In genomic region chr15:80682201-80682600, GRCh38 we compare ENCODE assay signal across 21 cellular contexts. TPM values are rescaled to one million over a fixed set of nuclear protein-coding genes. Genes with fewer than 3 reads are reported as not detected.
A peak's percentile ranks its signal among the peaks of the same experiment; 100 is the strongest.
DNase-seq lines count a peak whose midpoint lies in the region; ATAC-seq, FAIRE-seq and TF ChIP-seq lines count a peak whose summit lies in the region.
"Had no signal": no experiment of that assay in that cellular context is flagged by ENCODE, and none has a peak within 500 bp of the region (broad histone marks: within the 10 kb centered on the region; RNA-seq: fewer than 3 reads in every experiment).

No MANE protein-coding gene starts in this region.

- no peak overlapping the region for H3K9ac ChIP-seq in trophoblast cell (ENCODE audit: low read length)

- no peak overlapping the region for H4K8ac ChIP-seq in trophoblast cell (ENCODE audit: low read depth, low read length)

- no peak overlapping the region for H3K18ac ChIP-seq in trophoblast cell (ENCODE audit: low read length)

- H3K4ac ChIP-seq in trophoblast cell (ENCODE audit: low read depth, low read length) = no peak overlapping the region

- H3K27me3 ChIP-seq in trophoblast cell (ENCODE audit: insufficient read depth, low read length) = no peaks in the 10 kb centered on the region

- H3K23ac ChIP-seq in trophoblast cell (ENCODE audit: low read length) = no peak overlapping the region

- no CpG with 5 or more reads among the region's 4 CpGs for WGBS in trophoblast cell (ENCODE audit: extremely low coverage, insufficient coverage, insufficient read length)

- FAIRE-seq in colon (lab: Jason Lieb, UNC) = peak; percentile 83
- FAIRE-seq: GM12892, GM19239, H1, HepG2 had no signal

- no peak overlapping the region for H2BK5ac ChIP-seq in trophoblast cell (ENCODE audit: low read depth, low read length, poor library complexity)

- no peak overlapping the region for H3K4me3 ChIP-seq in mucosa of descending colon
- H3K4me3 ChIP-seq in trophoblast cell (ENCODE audit: low read depth, low read length) = no peak overlapping the region
- H3K4me3 ChIP-seq: A549 had no signal

- H2AK5ac ChIP-seq in trophoblast cell (ENCODE audit: low read length) = no peak overlapping the region

- no peak overlapping the region for H3K4me3 Mint-ChIP-seq in stimulated activated effector memory CD8-positive, alpha-beta T cell treated with anti-CD3 and anti-CD28 coated beads, Interleukin-12 subunit alpha, Interleukin-12 subunit beta, amount 100 ng/mL, for 72 hours
- H3K4me3 Mint-ChIP-seq: CD4-positive, alpha-beta T cell; H9; IgD-negative memory B cell had no signal

- H4K12ac ChIP-seq in trophoblast cell (ENCODE audit: low read depth, low read length) = no peak overlapping the region

- DNase-seq in mucosa of descending colon (peak in 1 of 3 donors; percentile 67), trophoblast cell (no peak), NCI-H2081 (lab: John Stamatoyannopoulos, UW) (no peak)
- no peak for DNase-seq in stimulated activated effector memory CD8-positive, alpha-beta T cell treated with anti-CD3 and anti-CD28 coated beads, Interleukin-12 subunit alpha, Interleukin-12 subunit beta, amount 100 ng/mL, for 72 hours (ENCODE audit: low spot score in 2 of 2)
- DNase-seq in stimulated activated naive CD8-positive, alpha-beta T cell treated with anti-CD3 and anti-CD28 coated beads, Interleukin-15, Interleukin-2, amounts not matched to agents 100 U/mL and 50 U/mL, for 24 hours = no peak
- DNase-seq: AML-193; Caco-2; CD4-positive, alpha-beta T cell; DMS153; DMS79; GDM1; H9 had no signal

- H3K36me3 Mint-ChIP-seq in stimulated activated effector memory CD8-positive, alpha-beta T cell treated with anti-CD3 and anti-CD28 coated beads, Interleukin-12 subunit alpha, Interleukin-12 subunit beta, amount 100 ng/mL, for 72 hours = no peaks in the 10 kb centered on the region
- H3K36me3 Mint-ChIP-seq: IgD-negative memory B cell had no signal

- no peak for TF ChIP-seq CTCF in mucosa of descending colon (IDR thresholded peaks at IDR 0.05)

- H3K36me3 ChIP-seq in mucosa of descending colon (ENCODE audit: low read depth) (no peaks in the 10 kb centered on the region), trophoblast cell (ENCODE audit: control insufficient read depth in 1 of 2, insufficient read depth in 2 of 2, low read length in 2 of 2) (no peaks in the 10 kb centered on the region)

- H2BK12ac ChIP-seq in trophoblast cell (ENCODE audit: low read length) = peak overlapping the region; percentile 34

- intact Hi-C loops in mucosa of descending colon (cut with DNase I, micrococcal nuclease) = no loop called here

- no peak overlapping the region for H3K14ac ChIP-seq in trophoblast cell (ENCODE audit: low read length)

- peaks cover 6% of the 10 kb centered on the region for H3K4me1 Mint-ChIP-seq in stimulated activated effector memory CD8-positive, alpha-beta T cell treated with anti-CD3 and anti-CD28 coated beads, Interleukin-12 subunit alpha, Interleukin-12 subunit beta, amount 100 ng/mL, for 72 hours
- H3K4me1 Mint-ChIP-seq: IgD-negative memory B cell had no signal

- H3K4me1 ChIP-seq in mucosa of descending colon (ENCODE audit: low read depth) (peaks cover 38% of the 10 kb centered on the region), trophoblast cell (ENCODE audit: control insufficient read depth in 1 of 2, insufficient read depth in 2 of 2, low read length in 2 of 2) (peaks cover 12 to 15% of the 10 kb centered on the region in 2 experiments)
- H3K4me1 ChIP-seq: A549 had no signal

- no peak overlapping the region for H4K91ac ChIP-seq in trophoblast cell (ENCODE audit: low read depth, low read length)

- no peaks in the 10 kb centered on the region for H3K9me3 ChIP-seq in mucosa of descending colon
- H3K9me3 ChIP-seq in trophoblast cell (ENCODE audit: insufficient read depth, low read depth, low read length) = no peaks in the 10 kb centered on the region
- H3K9me3 ChIP-seq: A549, Caco-2 had no signal

- no peak overlapping the region for H3K27ac Mint-ChIP-seq in stimulated activated effector memory CD8-positive, alpha-beta T cell treated with anti-CD3 and anti-CD28 coated beads, Interleukin-12 subunit alpha, Interleukin-12 subunit beta, amount 100 ng/mL, for 72 hours
- H3K27ac Mint-ChIP-seq: CD4-positive, alpha-beta T cell; H9; IgD-negative memory B cell had no signal

- H2BK120ac ChIP-seq in trophoblast cell (ENCODE audit: insufficient read depth, low read length, poor library complexity) = no peak overlapping the region

- ATAC-seq in mucosa of descending colon (peak; percentile 77), GM18873 (IDR thresholded peaks at IDR 0.05; ENCODE audit: low FRiP score, unreplicated experiment) (no peak)
- no peak for ATAC-seq in stimulated activated effector memory CD8-positive, alpha-beta T cell treated with anti-CD3 and anti-CD28 coated beads, Interleukin-12 subunit alpha, Interleukin-12 subunit beta, amount 100 ng/mL, for 72 hours
- no peak for ATAC-seq in stimulated activated naive CD8-positive, alpha-beta T cell treated with anti-CD3 and anti-CD28 coated beads, Interleukin-15, Interleukin-2, amounts not matched to agents 100 U/mL and 50 U/mL, for 24 hours
- ATAC-seq: A549, HepG2 had no signal

- no peaks in the 10 kb centered on the region for H3K79me2 ChIP-seq in trophoblast cell (ENCODE audit: control insufficient read depth, insufficient read depth, low read length, poor library complexity)

- peaks cover 8% of the 10 kb centered on the region for H3K9me3 Mint-ChIP-seq in stimulated activated effector memory CD8-positive, alpha-beta T cell treated with anti-CD3 and anti-CD28 coated beads, Interleukin-12 subunit alpha, Interleukin-12 subunit beta, amount 100 ng/mL, for 72 hours
- H3K9me3 Mint-ChIP-seq: CD4-positive, alpha-beta T cell had no signal

- no peak overlapping the region for H3K27ac ChIP-seq in trophoblast cell (ENCODE audit: low read depth, low read length)
- H3K27ac ChIP-seq: A549, C4-2B had no signal

- H2AFZ ChIP-seq in trophoblast cell (ENCODE audit: insufficient read depth, low read length, poor library complexity) = no peak overlapping the region

- H3K79me1 ChIP-seq in trophoblast cell (ENCODE audit: low read length) = peaks cover 13% of the 10 kb centered on the region

- H3K4me2 ChIP-seq in trophoblast cell (ENCODE audit: low read length) = no peak overlapping the region
- H3K4me2 ChIP-seq: A549 had no signal

RNA-seq across cellular contexts. Expression of gene ABHD17C, which starts 12.9 kb away (rescaled TPM):
- total RNA-seq in mucosa of descending colon = 100 to 1,000 TPM in 2 of 3 donors, 10 to 100 TPM in 1; 84.4 to 192 (median 157) TPM
- polyA plus RNA-seq in trophoblast cell (2013) = 23.5 and 23.8 TPM in 2 replicates
